In the genomic region with DNA sequence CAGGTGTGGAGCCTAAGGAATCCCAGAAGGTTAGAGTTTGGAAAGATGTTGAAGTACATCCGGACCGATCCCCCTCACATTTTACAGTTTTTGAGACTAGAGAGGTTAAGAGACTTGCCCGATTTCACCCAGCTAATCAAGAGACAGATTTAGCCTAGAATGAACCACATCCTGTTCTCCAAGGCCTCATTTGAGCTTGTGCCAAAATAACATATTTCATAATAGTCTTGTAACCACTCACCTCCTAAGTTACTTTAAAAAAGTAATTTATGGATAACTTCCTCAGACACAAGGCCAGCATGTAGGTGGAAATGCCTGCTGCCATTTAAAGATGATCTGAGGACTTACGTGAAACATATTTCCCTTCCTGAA, we compare ENCODE assay signal across 8 cellular contexts. TPM values are rescaled to one million over a fixed set of nuclear protein-coding genes. Genes with fewer than 3 reads are reported as not detected.
A peak's percentile ranks its signal among the peaks of the same experiment; 100 is the strongest.
DNase-seq lines count a peak whose midpoint lies in the region; ATAC-seq, FAIRE-seq and TF ChIP-seq lines count a peak whose summit lies in the region.

No MANE protein-coding gene starts in this region.

- H3K4me3 Mint-ChIP-seq in activated CD8-positive, alpha-beta memory T cell treated with anti-CD3 and anti-CD28 coated beads, Interleukin-2, amount 10 ng/mL, durations not matched to agents 7 days and 5 days: peak overlapping the region; percentile 72
- H3K4me3 Mint-ChIP-seq in activated CD4-positive, alpha-beta memory T cell treated with anti-CD3 and anti-CD28 coated beads for 36 hours: peak overlapping the region; percentile 63

- no peaks in the 10 kb centered on the region for H3K27me3 ChIP-seq in keratinocyte (ENCODE audit: control insufficient read depth, extremely low read depth, insufficient read depth, low read length)

- no peaks in the 10 kb centered on the region for H4K20me1 ChIP-seq in keratinocyte (ENCODE audit: control insufficient read depth, extremely low read depth, insufficient read depth, low read length)

- FAIRE-seq in keratinocyte (lab: Jason Lieb, UNC): peak; percentile 86

- H3K27me3 Mint-ChIP-seq in activated CD8-positive, alpha-beta memory T cell treated with anti-CD3 and anti-CD28 coated beads, Interleukin-2, amount 10 ng/mL, durations not matched to agents 7 days and 5 days: no peaks in the 10 kb centered on the region
- H3K27me3 Mint-ChIP-seq in activated CD4-positive, alpha-beta memory T cell treated with anti-CD3 and anti-CD28 coated beads for 36 hours: no peaks in the 10 kb centered on the region

- intact Hi-C loops in activated CD4-positive, alpha-beta memory T cell treated with anti-CD3 and anti-CD28 coated beads for 36 hours (cut with micrococcal nuclease): loop anchor here (2.0 kb wide), 4 partner anchors 129 to 1229 kb away; a partner anchor contains a TSS

- dilution Hi-C loops in keratinocyte (cut with MboI; ENCODE audit: extremely low pct_ligation_motif_present, low sequenced_read_pairs): no loop called here

- peak overlapping the region in 2 of 3 experiments; percentile 18 to 20 for H3K4me3 ChIP-seq in keratinocyte (ENCODE audit: control insufficient read depth in 2 of 3, extremely low read depth in 1 of 3, insufficient read depth in 2 of 3, low read depth in 1 of 3, low read length in 3 of 3)

- peaks cover 44% of the 10 kb centered on the region for H3K4me1 Mint-ChIP-seq in activated CD8-positive, alpha-beta memory T cell treated with anti-CD3 and anti-CD28 coated beads, Interleukin-2, amount 10 ng/mL, durations not matched to agents 7 days and 5 days
- peaks cover 53% of the 10 kb centered on the region for H3K4me1 Mint-ChIP-seq in activated CD4-positive, alpha-beta memory T cell treated with anti-CD3 and anti-CD28 coated beads for 36 hours (ENCODE audit: low read depth)

- no peaks in the 10 kb centered on the region for H3K9me3 ChIP-seq in keratinocyte (ENCODE audit: control insufficient read depth, low read depth, low read length)

- peak overlapping the region; percentile 62 for H3K9ac ChIP-seq in keratinocyte (ENCODE audit: control insufficient read depth, extremely low read depth, insufficient read depth, low read length)

- TF ChIP-seq CTCF in keratinocyte (optimal IDR thresholded peaks at IDR 0.05 in 1 of 3, IDR thresholded peaks at IDR 0.05 in 1 of 3, conservative IDR thresholded peaks at IDR 0.05 in 1 of 3; ENCODE audit: extremely low read depth in 1 of 3, insufficient read depth in 2 of 3, low read length in 3 of 3): no peak

- CTCF ChIA-PET in activated CD8-positive, alpha-beta memory T cell treated with anti-CD3 and anti-CD28 coated beads, Interleukin-2, amount 10 ng/mL, durations not matched to agents 7 days and 5 days (lab: Charles Lee): interaction anchor here (1.2 to 3.1 kb wide), 16 partner anchors 10 to 272 kb away, joined by 3 to 19 read pairs (median 5); no protein-coding TSS in a partner anchor
- CTCF ChIA-PET in activated CD4-positive, alpha-beta memory T cell treated with anti-CD3 and anti-CD28 coated beads for 36 hours (lab: Charles Lee): interaction anchor here (0.7 to 3.1 kb wide), 13 partner anchors 10 to 297 kb away, joined by 3 to 18 read pairs (median 3); no protein-coding TSS in a partner anchor

- no peak overlapping the region for H2AFZ ChIP-seq in keratinocyte (ENCODE audit: control insufficient read depth, low read length)

- no peaks in the 10 kb centered on the region for H3K9me3 Mint-ChIP-seq in activated CD8-positive, alpha-beta memory T cell treated with anti-CD3 and anti-CD28 coated beads, Interleukin-2, amount 10 ng/mL, durations not matched to agents 7 days and 5 days (ENCODE audit: low read depth)
- H3K9me3 Mint-ChIP-seq in activated CD4-positive, alpha-beta memory T cell treated with anti-CD3 and anti-CD28 coated beads for 36 hours: no peaks in the 10 kb centered on the region

- H3K27ac ChIP-seq in keratinocyte (ENCODE audit: control insufficient read depth, insufficient read depth, low read length): peak overlapping the region; percentile 88

- no peaks in the 10 kb centered on the region for H3K79me2 ChIP-seq in keratinocyte (ENCODE audit: control insufficient read depth, insufficient read depth, low read length)

- ATAC-seq in activated CD8-positive, alpha-beta memory T cell treated with anti-CD3 and anti-CD28 coated beads, Interleukin-2, amount 10 ng/mL, durations not matched to agents 7 days and 5 days: peak; percentile 56
- ATAC-seq in HG03521 (IDR thresholded peaks at IDR 0.05; ENCODE audit: unreplicated experiment) (peak; percentile 38), GM19023 (IDR thresholded peaks at IDR 0.05; ENCODE audit: unreplicated experiment) (no peak)

- H3K9me1 ChIP-seq in keratinocyte (ENCODE audit: control insufficient read depth, extremely low read depth, insufficient read depth, low read length): no peaks in the 10 kb centered on the region

- H3K4me1 ChIP-seq in keratinocyte (ENCODE audit: control insufficient read depth, extremely low read depth, insufficient read depth, low read length): peaks cover 39% of the 10 kb centered on the region

- no peak for DNase-seq in activated CD8-positive, alpha-beta memory T cell treated with anti-CD3 and anti-CD28 coated beads, Interleukin-2, amount 10 ng/mL, durations not matched to agents 7 days and 5 days
- DNase-seq in activated CD8-positive, alpha-beta memory T cell treated with anti-CD3 and anti-CD28 coated beads, Interleukin-2, amount 50 U/mL, for 48 hours: no peak
- DNase-seq in activated CD4-positive, alpha-beta memory T cell treated with anti-CD3 and anti-CD28 coated beads for 36 hours: no peak
- DNase-seq in keratinocyte (ENCODE audit: low read depth, low spot score): peak; percentile 46
- DNase-seq in midbrain (lab: John Stamatoyannopoulos, UW): no peak
- no peak for DNase-seq in NCI-H2196 (lab: John Stamatoyannopoulos, UW; ENCODE audit: unreplicated experiment)

- POLR2A ChIA-PET in activated CD4-positive, alpha-beta memory T cell treated with anti-CD3 and anti-CD28 coated beads for 36 hours (lab: Charles Lee): interaction anchor here (1.5 kb wide), 1 partner anchor 76 kb away, joined by 4 read pairs; no protein-coding TSS in a partner anchor

- peak overlapping the region; percentile 92 for H3K27ac Mint-ChIP-seq in activated CD8-positive, alpha-beta memory T cell treated with anti-CD3 and anti-CD28 coated beads, Interleukin-2, amount 10 ng/mL, durations not matched to agents 7 days and 5 days
- H3K27ac Mint-ChIP-seq in activated CD4-positive, alpha-beta memory T cell treated with anti-CD3 and anti-CD28 coated beads for 36 hours: peak overlapping the region; percentile 91

- no peaks in the 10 kb centered on the region for H3K36me3 ChIP-seq in keratinocyte (ENCODE audit: control insufficient read depth in 2 of 2, extremely low read depth in 1 of 2, insufficient read depth in 2 of 2, low read length in 2 of 2)

- H3K36me3 Mint-ChIP-seq in activated CD8-positive, alpha-beta memory T cell treated with anti-CD3 and anti-CD28 coated beads, Interleukin-2, amount 10 ng/mL, durations not matched to agents 7 days and 5 days: peaks cover 1% of the 10 kb centered on the region
- H3K36me3 Mint-ChIP-seq in activated CD4-positive, alpha-beta memory T cell treated with anti-CD3 and anti-CD28 coated beads for 36 hours: no peaks in the 10 kb centered on the region

- H3K4me2 ChIP-seq in keratinocyte (ENCODE audit: control insufficient read depth, extremely low read depth, insufficient read depth, low read depth, low read length): peak overlapping the region; percentile 76

RNA-seq across cellular contexts. Expression of a gene that starts 39.8 kb away (rescaled TPM):
- total RNA-seq in activated CD8-positive, alpha-beta memory T cell treated with anti-CD3 and anti-CD28 coated beads, Interleukin-2, amount 10 ng/mL, durations not matched to agents 7 days and 5 days: 10 to 100 TPM; 14.1 to 20.8 TPM
- total RNA-seq in activated CD4-positive, alpha-beta memory T cell treated with anti-CD3 and anti-CD28 coated beads for 36 hours: 1 to 10 TPM; 7.0 to 9.2 TPM
- 7.1 to 22.0 TPM (median 17.7 TPM) in 3 replicates for polyA plus RNA-seq in keratinocyte
- polyA plus RNA-seq in keratinocyte (2011; ENCODE audit: low read depth): 2.6 TPM
- 8.0 and 12.3 TPM in 2 replicates for polyA plus RNA-seq in keratinocyte (2011; cell fraction: cytosol; rRNA removed)
- 6.6 and 7.7 TPM in 2 replicates for polyA plus RNA-seq in keratinocyte (2011; cell fraction: nucleus; rRNA removed)
- polyA plus RNA-seq in keratinocyte (2012; ENCODE audit: low replicate concordance): 2.5 and 24.4 TPM in 2 replicates
- polyA minus RNA-seq in keratinocyte: 6.2 to 21.2 TPM (median 11.5 TPM) in 3 replicates
- polyA minus RNA-seq in keratinocyte (2011; cell fraction: cytosol; rRNA and poly(A)+ RNA removed): 11.3 TPM
- polyA minus RNA-seq in keratinocyte (2011; cell fraction: nucleus; rRNA and poly(A)+ RNA removed): 10.1 and 18.2 TPM in 2 replicates
